1 cellular context compared by ENCODE assay signal in the genomic region with DNA sequence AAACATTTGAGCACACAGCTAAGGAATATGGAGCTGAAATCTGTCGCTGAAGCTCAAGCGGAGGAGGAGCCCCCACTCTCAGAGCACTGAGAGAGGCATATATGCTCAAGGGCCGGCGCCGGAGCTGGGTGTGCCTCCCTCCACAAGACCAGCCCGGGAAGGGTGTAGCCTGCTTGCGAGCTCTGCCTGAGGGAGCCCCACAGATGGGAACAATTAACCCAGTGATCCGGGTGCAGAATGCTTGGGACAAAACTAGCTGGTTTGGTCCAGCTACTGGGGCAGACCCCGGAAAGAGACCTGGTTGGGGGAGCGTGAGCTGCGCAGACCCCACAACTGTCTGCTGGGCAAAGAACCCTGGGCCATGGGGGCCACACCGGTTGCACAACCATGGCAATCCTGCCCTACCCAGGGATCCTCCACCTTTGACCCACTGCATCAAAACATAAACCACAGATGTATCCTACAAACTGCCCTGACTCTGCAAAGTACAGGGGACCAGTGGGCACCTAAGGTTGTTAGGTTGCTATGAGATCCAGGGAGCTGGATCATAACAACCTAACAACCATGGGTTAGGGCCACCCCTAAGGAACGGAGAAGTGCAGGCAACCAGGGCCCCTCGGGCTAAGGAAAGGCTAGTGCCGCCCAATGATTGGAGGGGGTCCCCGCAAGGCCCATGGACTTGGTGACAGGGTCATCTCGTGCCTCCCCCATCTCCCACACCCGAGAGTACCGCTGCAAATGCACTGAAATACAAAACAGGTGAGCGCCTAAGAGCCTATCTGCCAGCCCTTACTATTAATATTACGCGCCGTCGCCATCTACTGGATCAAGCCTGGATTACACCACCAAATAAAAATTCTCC.
A peak's percentile ranks its signal among the peaks of the same experiment; 100 is the strongest.
TF ChIP-seq lines count a peak whose summit lies in the region.

No MANE protein-coding gene starts in this region.

TF ChIP-seq in HepG2, 621 proteins besides CTCF, POLR2A, EP300 and RAD21 (continued from another document and continues in another):
- 0 out of 2 replicates have a peak, but pooled peaks have one; percentile 72 for TF ChIP-seq ZNF383 (CRISPR knock-in tag; IDR thresholded peaks at IDR 0.05; ENCODE audit: borderline replicate concordance)
- TF ChIP-seq ZNF430 (CRISPR knock-in tag; IDR thresholded peaks at IDR 0.05): no peak
- TF ChIP-seq MXD3 (CRISPR knock-in tag; IDR thresholded peaks at IDR 0.05): no peak
- TF ChIP-seq, protein P1, sequence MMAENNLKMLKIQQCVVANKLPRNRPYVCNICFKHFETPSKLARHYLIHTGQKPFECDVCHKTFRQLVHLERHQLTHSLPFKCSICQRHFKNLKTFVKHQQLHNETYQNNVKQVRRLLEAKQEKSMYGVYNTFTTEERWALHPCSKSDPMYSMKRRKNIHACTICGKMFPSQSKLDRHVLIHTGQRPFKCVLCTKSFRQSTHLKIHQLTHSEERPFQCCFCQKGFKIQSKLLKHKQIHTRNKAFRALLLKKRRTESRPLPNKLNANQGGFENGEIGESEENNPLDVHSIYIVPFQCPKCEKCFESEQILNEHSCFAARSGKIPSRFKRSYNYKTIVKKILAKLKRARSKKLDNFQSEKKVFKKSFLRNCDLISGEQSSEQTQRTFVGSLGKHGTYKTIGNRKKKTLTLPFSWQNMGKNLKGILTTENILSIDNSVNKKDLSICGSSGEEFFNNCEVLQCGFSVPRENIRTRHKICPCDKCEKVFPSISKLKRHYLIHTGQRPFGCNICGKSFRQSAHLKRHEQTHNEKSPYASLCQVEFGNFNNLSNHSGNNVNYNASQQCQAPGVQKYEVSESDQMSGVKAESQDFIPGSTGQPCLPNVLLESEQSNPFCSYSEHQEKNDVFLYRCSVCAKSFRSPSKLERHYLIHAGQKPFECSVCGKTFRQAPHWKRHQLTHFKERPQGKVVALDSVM (CRISPR knock-in tag; IDR thresholded peaks at IDR 0.05): no peak
- TF ChIP-seq CBX5 (CRISPR knock-in tag; IDR thresholded peaks at IDR 0.05; ENCODE audit: borderline replicate concordance): no peak; the same call in 1 of the 2 replicates
- TF ChIP-seq GTF3A (CRISPR knock-in tag; conservative IDR thresholded peaks at IDR 0.05): no peak
- TF ChIP-seq ZMYM3 (CRISPR knock-in tag; IDR thresholded peaks at IDR 0.05): no peak
- TF ChIP-seq AKAP8 (CRISPR knock-in tag; IDR thresholded peaks at IDR 0.05): no peak
- TF ChIP-seq ZNF703 (CRISPR knock-in tag; IDR thresholded peaks at IDR 0.05; ENCODE audit: borderline replicate concordance): no peak
- no peak for TF ChIP-seq REXO4 (CRISPR knock-in tag; IDR thresholded peaks at IDR 0.05; ENCODE audit: borderline replicate concordance)
- no peak for TF ChIP-seq RARG (CRISPR knock-in tag; IDR thresholded peaks at IDR 0.05; ENCODE audit: low read depth)
- TF ChIP-seq, protein P2, sequence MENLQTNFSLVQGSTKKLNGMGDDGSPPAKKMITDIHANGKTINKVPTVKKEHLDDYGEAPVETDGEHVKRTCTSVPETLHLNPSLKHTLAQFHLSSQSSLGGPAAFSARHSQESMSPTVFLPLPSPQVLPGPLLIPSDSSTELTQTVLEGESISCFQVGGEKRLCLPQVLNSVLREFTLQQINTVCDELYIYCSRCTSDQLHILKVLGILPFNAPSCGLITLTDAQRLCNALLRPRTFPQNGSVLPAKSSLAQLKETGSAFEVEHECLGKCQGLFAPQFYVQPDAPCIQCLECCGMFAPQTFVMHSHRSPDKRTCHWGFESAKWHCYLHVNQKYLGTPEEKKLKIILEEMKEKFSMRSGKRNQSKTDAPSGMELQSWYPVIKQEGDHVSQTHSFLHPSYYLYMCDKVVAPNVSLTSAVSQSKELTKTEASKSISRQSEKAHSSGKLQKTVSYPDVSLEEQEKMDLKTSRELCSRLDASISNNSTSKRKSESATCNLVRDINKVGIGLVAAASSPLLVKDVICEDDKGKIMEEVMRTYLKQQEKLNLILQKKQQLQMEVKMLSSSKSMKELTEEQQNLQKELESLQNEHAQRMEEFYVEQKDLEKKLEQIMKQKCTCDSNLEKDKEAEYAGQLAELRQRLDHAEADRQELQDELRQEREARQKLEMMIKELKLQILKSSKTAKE (CRISPR knock-in tag; IDR thresholded peaks at IDR 0.05; ENCODE audit: borderline replicate concordance): no peak
- no peak for TF ChIP-seq ZNF224 (CRISPR knock-in tag; IDR thresholded peaks at IDR 0.05)
- TF ChIP-seq FOXA1 (IDR thresholded peaks at IDR 0.05): no peak
- no peak for TF ChIP-seq FOXA1 (CRISPR knock-in tag; IDR thresholded peaks at IDR 0.05)
- no peak for TF ChIP-seq ZBTB37 (CRISPR knock-in tag; IDR thresholded peaks at IDR 0.05)
- TF ChIP-seq, protein P3, sequence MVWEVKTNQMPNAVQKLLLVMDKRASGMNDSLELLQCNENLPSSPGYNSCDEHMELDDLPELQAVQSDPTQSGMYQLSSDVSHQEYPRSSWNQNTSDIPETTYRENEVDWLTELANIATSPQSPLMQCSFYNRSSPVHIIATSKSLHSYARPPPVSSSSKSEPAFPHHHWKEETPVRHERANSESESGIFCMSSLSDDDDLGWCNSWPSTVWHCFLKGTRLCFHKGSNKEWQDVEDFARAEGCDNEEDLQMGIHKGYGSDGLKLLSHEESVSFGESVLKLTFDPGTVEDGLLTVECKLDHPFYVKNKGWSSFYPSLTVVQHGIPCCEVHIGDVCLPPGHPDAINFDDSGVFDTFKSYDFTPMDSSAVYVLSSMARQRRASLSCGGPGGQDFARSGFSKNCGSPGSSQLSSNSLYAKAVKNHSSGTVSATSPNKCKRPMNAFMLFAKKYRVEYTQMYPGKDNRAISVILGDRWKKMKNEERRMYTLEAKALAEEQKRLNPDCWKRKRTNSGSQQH (CRISPR knock-in tag; IDR thresholded peaks at IDR 0.05; ENCODE audit: low read depth): no peak
- TF ChIP-seq LRRFIP1 (CRISPR knock-in tag; conservative IDR thresholded peaks at IDR 0.05): no peak
- 0 out of 2 replicates have a peak, but pooled peaks have one; percentile 61 for TF ChIP-seq ZMAT3 (CRISPR knock-in tag; conservative IDR thresholded peaks at IDR 0.05)
- no peak for TF ChIP-seq SP4 (CRISPR knock-in tag; IDR thresholded peaks at IDR 0.05)
- TF ChIP-seq POLR2G (IDR thresholded peaks at IDR 0.05; ENCODE audit: low read depth, low read length): no peak
- peak; percentile 87 for TF ChIP-seq STAG1 (CRISPR knock-in tag; IDR thresholded peaks at IDR 0.05)
- TF ChIP-seq HNF1A (IDR thresholded peaks at IDR 0.05; ENCODE audit: low read depth): no peak
- TF ChIP-seq HNF1A (CRISPR knock-in tag; IDR thresholded peaks at IDR 0.05; ENCODE audit: borderline replicate concordance): peak; percentile 42; the same call in 1 of the 2 replicates
- TF ChIP-seq MIER3 (CRISPR knock-in tag; IDR thresholded peaks at IDR 0.05; ENCODE audit: borderline replicate concordance): no peak
- TF ChIP-seq, protein P4, sequence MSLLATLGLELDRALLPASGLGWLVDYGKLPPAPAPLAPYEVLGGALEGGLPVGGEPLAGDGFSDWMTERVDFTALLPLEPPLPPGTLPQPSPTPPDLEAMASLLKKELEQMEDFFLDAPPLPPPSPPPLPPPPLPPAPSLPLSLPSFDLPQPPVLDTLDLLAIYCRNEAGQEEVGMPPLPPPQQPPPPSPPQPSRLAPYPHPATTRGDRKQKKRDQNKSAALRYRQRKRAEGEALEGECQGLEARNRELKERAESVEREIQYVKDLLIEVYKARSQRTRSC (CRISPR knock-in tag; IDR thresholded peaks at IDR 0.05; ENCODE audit: low read depth): no peak
- TF ChIP-seq GABPA (IDR thresholded peaks at IDR 0.05; ENCODE audit: low read depth, low read length): no peak
- no peak for TF ChIP-seq GABPA (CRISPR knock-in tag; IDR thresholded peaks at IDR 0.05; ENCODE audit: low read depth)
- no peak for TF ChIP-seq ZNF30 (CRISPR knock-in tag; IDR thresholded peaks at IDR 0.05)
- TF ChIP-seq ZBTB7B (CRISPR knock-in tag; IDR thresholded peaks at IDR 0.05): no peak
- TF ChIP-seq ZNF317 (CRISPR knock-in tag; IDR thresholded peaks at IDR 0.05): 0 out of 2 replicates have a peak, but pooled peaks have one; percentile 29
- no peak for TF ChIP-seq ZNF484 (CRISPR knock-in tag; IDR thresholded peaks at IDR 0.05; ENCODE audit: borderline replicate concordance, low read depth)
- no peak for TF ChIP-seq ZNF282 (IDR thresholded peaks at IDR 0.05; ENCODE audit: partially characterized antibody)
- no peak for TF ChIP-seq ZNF660 (CRISPR knock-in tag; IDR thresholded peaks at IDR 0.05; ENCODE audit: borderline replicate concordance, low read depth)
- TF ChIP-seq, protein P5, sequence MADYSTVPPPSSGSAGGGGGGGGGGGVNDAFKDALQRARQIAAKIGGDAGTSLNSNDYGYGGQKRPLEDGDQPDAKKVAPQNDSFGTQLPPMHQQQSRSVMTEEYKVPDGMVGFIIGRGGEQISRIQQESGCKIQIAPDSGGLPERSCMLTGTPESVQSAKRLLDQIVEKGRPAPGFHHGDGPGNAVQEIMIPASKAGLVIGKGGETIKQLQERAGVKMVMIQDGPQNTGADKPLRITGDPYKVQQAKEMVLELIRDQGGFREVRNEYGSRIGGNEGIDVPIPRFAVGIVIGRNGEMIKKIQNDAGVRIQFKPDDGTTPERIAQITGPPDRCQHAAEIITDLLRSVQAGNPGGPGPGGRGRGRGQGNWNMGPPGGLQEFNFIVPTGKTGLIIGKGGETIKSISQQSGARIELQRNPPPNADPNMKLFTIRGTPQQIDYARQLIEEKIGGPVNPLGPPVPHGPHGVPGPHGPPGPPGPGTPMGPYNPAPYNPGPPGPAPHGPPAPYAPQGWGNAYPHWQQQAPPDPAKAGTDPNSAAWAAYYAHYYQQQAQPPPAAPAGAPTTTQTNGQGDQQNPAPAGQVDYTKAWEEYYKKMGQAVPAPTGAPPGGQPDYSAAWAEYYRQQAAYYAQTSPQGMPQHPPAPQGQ (CRISPR knock-in tag; IDR thresholded peaks at IDR 0.05; ENCODE audit: borderline replicate concordance): no peak
- TF ChIP-seq ZNF230 (CRISPR knock-in tag; IDR thresholded peaks at IDR 0.05): no peak
